25 cellular contexts compared by ENCODE assay signal in the genomic region with DNA sequence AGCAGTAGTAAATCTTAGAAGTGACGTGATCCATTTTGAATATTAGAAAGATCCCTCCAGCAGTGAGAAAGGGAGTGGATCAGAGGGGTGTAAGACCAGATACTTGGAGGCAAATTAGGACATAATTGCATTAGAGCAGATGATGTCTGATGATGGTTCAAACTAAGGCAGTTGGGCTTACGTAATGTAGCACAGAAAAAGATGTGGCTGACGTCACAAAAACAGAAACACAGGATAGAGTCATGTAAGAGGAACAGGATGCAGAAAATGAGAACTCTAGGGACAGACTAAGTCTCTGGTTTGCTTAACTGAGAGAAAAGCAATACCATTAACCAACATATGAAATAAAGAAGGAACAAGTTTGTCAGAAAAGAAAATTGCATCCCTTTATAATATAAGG.
"Had no signal": no experiment of that assay in that cellular context is flagged by ENCODE, and none has a peak within 500 bp of the region (broad histone marks: within the 10 kb centered on the region; RNA-seq: fewer than 3 reads in every experiment).

No MANE protein-coding gene starts in this region.

- DNase-seq: dermis blood vessel endothelial cell; effector memory CD4-positive, alpha-beta T cell; foreskin keratinocyte; heart left ventricle; kidney; natural killer cell; occipital lobe; ovary; posterior cingulate gyrus; psoas muscle; right cardiac atrium; spleen; stimulated activated CD4-positive, alpha-beta T cell treated with anti-CD3 and anti-CD28 coated beads, Interleukin-4, amount 100 ng/mL, for 4 hours; stimulated activated naive CD8-positive, alpha-beta T cell treated with anti-CD3 and anti-CD28 coated beads, Interleukin-15, Interleukin-2, amounts not matched to agents 100 U/mL and 50 U/mL, for 24 hours; substantia nigra; testis; tibial artery had no signal

- ATAC-seq: foreskin keratinocyte; gastroesophageal sphincter; heart left ventricle; left lobe of liver; natural killer cell; psoas muscle; right cardiac atrium; stimulated activated memory B cell treated with anti-CD40 and anti-IgM and Interleukin-4, amounts not matched to agents 10 μg/mL and 1 μg/mL and 100 μg/mL, for 72 hours; stimulated activated naive CD8-positive, alpha-beta T cell treated with anti-CD3 and anti-CD28 coated beads, Interleukin-15, Interleukin-2, amounts not matched to agents 100 U/mL and 50 U/mL, for 24 hours had no signal

- H3K9me3 ChIP-seq: esophagus muscularis mucosa, gastroesophageal sphincter, ovary, psoas muscle, spleen, testis, tibial artery had no signal

- H2AFZ ChIP-seq: hepatocyte had no signal

- H3K79me2 ChIP-seq: hepatocyte had no signal

- H3K4me3 ChIP-seq: esophagus muscularis mucosa, gastroesophageal sphincter, heart left ventricle, hepatocyte, lung, ovary, psoas muscle, skin epidermis, spleen, testis, tibial artery had no signal

- H3K27ac ChIP-seq: esophagus muscularis mucosa, foreskin keratinocyte, gastroesophageal sphincter, heart left ventricle, hepatocyte, ovary, psoas muscle, skin epidermis, spleen, testis, tibial artery had no signal

- FAIRE-seq: endothelial cell of umbilical vein, kidney had no signal

- H3K36me3 ChIP-seq: esophagus muscularis mucosa, gastroesophageal sphincter, heart left ventricle, ovary, spleen, tibial artery had no signal

- H3K4me1 ChIP-seq: esophagus muscularis mucosa, foreskin keratinocyte, gastroesophageal sphincter, heart left ventricle, psoas muscle, spleen, testis, tibial artery had no signal

- H3K27me3 ChIP-seq: esophagus muscularis mucosa, foreskin keratinocyte, gastroesophageal sphincter, heart left ventricle, hepatocyte, ovary, spleen, testis, tibial artery had no signal

- H3K4me2 ChIP-seq: hepatocyte had no signal
